25 cellular contexts compared by ENCODE assay signal in genomic region chr2:119728421-119728820, GRCh38. TPM values are rescaled to one million over a fixed set of nuclear protein-coding genes. Genes with fewer than 3 reads are reported as not detected.
A peak's percentile ranks its signal among the peaks of the same experiment; 100 is the strongest.
DNase-seq lines count a peak whose midpoint lies in the region; ATAC-seq, FAIRE-seq and TF ChIP-seq lines count a peak whose summit lies in the region.
"Had no signal": no experiment of that assay in that cellular context is flagged by ENCODE, and none has a peak within 500 bp of the region (broad histone marks: within the 10 kb centered on the region; RNA-seq: fewer than 3 reads in every experiment).

No MANE protein-coding gene starts in this region.

- no peak overlapping the region for H3K4me3 ChIP-seq in HepG2 (replicated peaks in 1 of 3; ENCODE audit: insufficient read depth in 1 of 3, low read depth in 2 of 3, low read length in 3 of 3)
- no peak overlapping the region for H3K4me3 ChIP-seq in right lobe of liver
- no peak overlapping the region for H3K4me3 ChIP-seq in left lung
- H3K4me3 ChIP-seq in upper lobe of right lung = no peak overlapping the region
- H3K4me3 ChIP-seq: A549; BLaER1 treated with 17β-estradiol and CSF1 and Interleukin-3, amounts not matched to agents 10 nM and 100 nM; HAP-1 had no signal

- TF ChIP-seq CTCF in HepG2 (CRISPR knock-in tag; IDR thresholded peaks at IDR 0.05) (no peak), right lobe of liver (IDR thresholded peaks at IDR 0.05) (no peak), left lung (IDR thresholded peaks at IDR 0.05) (no peak), upper lobe of right lung (IDR thresholded peaks at IDR 0.05) (no peak)

- H3K36me3 ChIP-seq in HepG2 (replicated peaks in 1 of 2; ENCODE audit: control insufficient read depth in 1 of 2, insufficient read depth in 2 of 2, low read length in 2 of 2) (no peaks in the 10 kb centered on the region), right lobe of liver (no peaks in the 10 kb centered on the region), left lung (no peaks in the 10 kb centered on the region), upper lobe of right lung (no peaks in the 10 kb centered on the region)
- H3K36me3 ChIP-seq: BE2C; BLaER1 treated with 17β-estradiol and CSF1 and Interleukin-3, amounts not matched to agents 10 nM and 100 nM; HAP-1 had no signal

- CTCF ChIA-PET in HepG2 (lab: Yijun Ruan, JAX; ENCODE audit: low intra/inter-chr PET ratio, low total read pairs) = no interaction called here

- in situ Hi-C loops in HepG2 (cut with HindIII; ENCODE audit: extremely low pct_ligation_motif_present, low pct_unique_long_range_greater_than_20kb) = no loop called here

- no peak for DNase-seq in HepG2 (ENCODE audit: low spot score)
- no peak for DNase-seq in right lobe of liver
- DNase-seq in left lung = no peak
- peak; percentile 79 for DNase-seq in renal cortical epithelial cell (ENCODE audit: low read depth)
- no peak for DNase-seq in upper lobe of right lung
- DNase-seq in stimulated activated naive CD4-positive, alpha-beta T cell (lab: John Stamatoyannopoulos, UW) = no peak
- DNase-seq in stimulated activated naive CD4-positive, alpha-beta T cell treated with Interleukin-2 at 50 U/mL for 16 hours (lab: John Stamatoyannopoulos, UW) = no peak
- DNase-seq in HUDEP-2 (lab: John Stamatoyannopoulos, UW; ENCODE audit: unreplicated experiment in 76 of 76) = no peak
- DNase-seq: ACHN; AML-193; BE2C; CD4-positive, alpha-beta T cell; CD8-positive, alpha-beta memory T cell; DMS 273 treated with DMSO at 0.1 percent for 48 hours; DMS79 treated with DMSO at 0.1 percent for 48 hours; GF-D8; GOT3; HFFc6 had no signal

- FAIRE-seq in HepG2 (lab: Jason Lieb, UNC) = no peak
- FAIRE-seq: A549, D721Med, GM12891, H54 had no signal

- POLR2A ChIA-PET in HepG2 (lab: Yijun Ruan, JAX) = no interaction called here

- no peak overlapping the region for H2AFZ ChIP-seq in HepG2 (ENCODE audit: low read length)

- no peak for TF ChIP-seq POLR2A in HepG2 (IDR thresholded peaks at IDR 0.05; ENCODE audit: insufficient read depth in 1 of 2, low read depth in 2 of 2, low read length in 2 of 2)
- no peak for TF ChIP-seq POLR2A in right lobe of liver (IDR thresholded peaks at IDR 0.05)

- no peak for TF ChIP-seq EP300 in HepG2 (IDR thresholded peaks at IDR 0.05; ENCODE audit: low read depth in 2 of 2, low read length in 2 of 2)
- TF ChIP-seq EP300 in HepG2 (CRISPR knock-in tag; IDR thresholded peaks at IDR 0.05; ENCODE audit: borderline replicate concordance) = no peak

- no peak overlapping the region for H3K27ac ChIP-seq in HepG2 (ENCODE audit: extremely low read length, insufficient read depth, low read length)
- no peak overlapping the region for H3K27ac ChIP-seq in right lobe of liver
- H3K27ac ChIP-seq in left lung = no peak overlapping the region
- H3K27ac ChIP-seq in upper lobe of right lung = no peak overlapping the region
- H3K27ac ChIP-seq: 22Rv1; A549; BLaER1 treated with 17β-estradiol and CSF1 and Interleukin-3, amounts not matched to agents 10 nM and 100 nM had no signal

- peaks cover 41% of the 10 kb centered on the region for H3K4me1 ChIP-seq in HepG2 (ENCODE audit: insufficient read depth, low read length)
- peaks cover 0 to 12% (median 5%) of the 10 kb centered on the region in 4 donors for H3K4me1 ChIP-seq in right lobe of liver
- H3K4me1 ChIP-seq in left lung = no peaks in the 10 kb centered on the region
- H3K4me1 ChIP-seq in upper lobe of right lung = no peaks in the 10 kb centered on the region
- H3K4me1 ChIP-seq: A549, BE2C, HAP-1 had no signal

- intact Hi-C loops in HepG2 (cut with micrococcal nuclease; ENCODE audit: unreplicated experiment) (no loop called here), right lobe of liver (cut with DNase I) (no loop called here), left lung (cut with DNase I) (no loop called here), upper lobe of right lung (cut with DNase I) (no loop called here)

- no peak for ATAC-seq in HepG2
- no peak for ATAC-seq in right lobe of liver
- peak; percentile 55 for ATAC-seq in left lung
- ATAC-seq in upper lobe of right lung = peak; percentile 37
- ATAC-seq: A549 had no signal

- no peaks in the 10 kb centered on the region for H3K9me3 ChIP-seq in HepG2 (ENCODE audit: low read length)
- no peaks in the 10 kb centered on the region for H3K9me3 ChIP-seq in right lobe of liver
- no peaks in the 10 kb centered on the region for H3K9me3 ChIP-seq in left lung
- no peaks in the 10 kb centered on the region for H3K9me3 ChIP-seq in upper lobe of right lung
- H3K9me3 ChIP-seq: A549; BE2C; BLaER1 treated with 17β-estradiol and CSF1 and Interleukin-3, amounts not matched to agents 10 nM and 100 nM; HAP-1 had no signal

- no peaks in the 10 kb centered on the region for H4K20me1 ChIP-seq in HepG2 (ENCODE audit: insufficient read depth, low read length)
- H4K20me1 ChIP-seq: BLaER1 treated with 17β-estradiol and CSF1 and Interleukin-3, amounts not matched to agents 10 nM and 100 nM had no signal

- no peak for TF ChIP-seq RAD21 in HepG2 (CRISPR knock-in tag; IDR thresholded peaks at IDR 0.05)

- no TSS peak for BruUV-seq in HepG2 (replicated peaks; lab: Mats Ljungman, UMichigan)

- H3K27me3 ChIP-seq in HepG2 (ENCODE audit: control insufficient read depth in 1 of 2, insufficient read depth in 2 of 2, low read length in 2 of 2) (peaks cover 0 to 17% of the 10 kb centered on the region in 2 experiments; a peak in 2 of 5 replicates), right lobe of liver (no peaks in the 10 kb centered on the region), left lung (no peaks in the 10 kb centered on the region), upper lobe of right lung (no peaks in the 10 kb centered on the region)
- H3K27me3 ChIP-seq: BE2C had no signal

- H3K79me2 ChIP-seq in HepG2 (ENCODE audit: insufficient read depth, low read length) = no peaks in the 10 kb centered on the region

- H3K9ac ChIP-seq in HepG2 (ENCODE audit: insufficient read depth, low read depth, low read length) = no peak overlapping the region
- H3K9ac ChIP-seq: BLaER1 treated with 17β-estradiol and CSF1 and Interleukin-3, amounts not matched to agents 10 nM and 100 nM had no signal

- H3K4me2 ChIP-seq in HepG2 (ENCODE audit: low read depth, low read length) = no peak overlapping the region
- H3K4me2 ChIP-seq: A549; BLaER1 treated with 17β-estradiol and CSF1 and Interleukin-3, amounts not matched to agents 10 nM and 100 nM had no signal

RNA-seq across cellular contexts. Expression of gene PTPN4, which starts 31.3 kb away (rescaled TPM):
- total RNA-seq in HepG2 (2016; rRNA removed; fragmentation: Illumina TruSeq; extraction: Trizol) (34.6 and 40.4 TPM in 2 replicates), right lobe of liver (10 to 100 TPM in 5 of 6 experiments, 1 to 10 TPM in 1; 8.5 to 19.9 (median 14.8) TPM), left lung (10 to 100 TPM; 40.1 to 48.4 TPM), renal cortical epithelial cell (18.6 and 38.9 TPM in 2 replicates), upper lobe of right lung (45.4 TPM)
- total RNA-seq in HepG2 (2016; cell fraction: cytosol; rRNA removed; fragmentation: Illumina TruSeq; extraction: Trizol; ENCODE audit: low read depth) = 42.5 and 43.6 TPM in 2 replicates
- 38.0 and 42.0 TPM in 2 replicates for total RNA-seq in HepG2 (2016; cell fraction: insoluble cytoplasmic fraction; rRNA removed; fragmentation: Illumina TruSeq; extraction: Trizol)
- 38.5 and 42.3 TPM in 2 replicates for total RNA-seq in HepG2 (2016; cell fraction: membrane; rRNA removed; fragmentation: Illumina TruSeq; extraction: Trizol)
- total RNA-seq in HepG2 (2016; cell fraction: nucleus; rRNA removed; fragmentation: Illumina TruSeq; extraction: Trizol) = 46.5 and 59.3 TPM in 2 replicates
- 20.3 and 21.7 TPM in 2 replicates for polyA plus RNA-seq in HepG2 (2011; rRNA removed)
- polyA plus RNA-seq in HepG2 (2011; cell fraction: cytosol; rRNA removed) = 5.8 and 7.6 TPM in 2 replicates
- 21.9 and 22.6 TPM in 2 replicates for polyA plus RNA-seq in HepG2 (2011; cell fraction: nucleus; rRNA removed)
- 8.1 and 8.3 TPM in 2 replicates for polyA plus RNA-seq in HepG2 (2012)
- polyA plus RNA-seq in HepG2 (2016; cell fraction: cytosol; fragmentation: Illumina TruSeq; extraction: Trizol; ENCODE audit: low read depth) = 3.4 and 4.0 TPM in 2 replicates
- 16.3 and 19.3 TPM in 2 replicates for polyA plus RNA-seq in HepG2 (2016; cell fraction: insoluble cytoplasmic fraction; fragmentation: Illumina TruSeq; extraction: Trizol; ENCODE audit: low read depth)
- 5.1 and 9.5 TPM in 2 replicates for polyA plus RNA-seq in HepG2 (2016; cell fraction: membrane; fragmentation: Illumina TruSeq; extraction: Trizol; ENCODE audit: low read depth)
- polyA plus RNA-seq in HepG2 (2016; cell fraction: nucleus; fragmentation: Illumina TruSeq; extraction: Trizol; ENCODE audit: insufficient read depth, low read depth) = 17.2 and 24.4 TPM in 2 replicates
- polyA minus RNA-seq in HepG2 (2011; rRNA and poly(A)+ RNA removed; ENCODE audit: low replicate concordance) = 60.8 and 71.6 TPM in 2 replicates
- polyA minus RNA-seq in HepG2 (2011; cell fraction: cytosol; rRNA and poly(A)+ RNA removed) = 27.8 and 28.0 TPM in 2 replicates
- 139 and 141 TPM in 2 replicates for polyA minus RNA-seq in HepG2 (2011; cell fraction: nucleus; rRNA and poly(A)+ RNA removed)

RNA-seq across cellular contexts. Expression of gene TMEM177, which starts 49.4 kb away (rescaled TPM):
- 44.7 and 47.9 TPM in 2 replicates for total RNA-seq in HepG2 (2016; rRNA removed; fragmentation: Illumina TruSeq; extraction: Trizol)
- total RNA-seq in HepG2 (2016; cell fraction: cytosol; rRNA removed; fragmentation: Illumina TruSeq; extraction: Trizol; ENCODE audit: low read depth) = 15.4 and 16.3 TPM in 2 replicates
- total RNA-seq in HepG2 (2016; cell fraction: insoluble cytoplasmic fraction; rRNA removed; fragmentation: Illumina TruSeq; extraction: Trizol) = 47.5 and 49.2 TPM in 2 replicates
- 27.3 and 32.1 TPM in 2 replicates for total RNA-seq in HepG2 (2016; cell fraction: membrane; rRNA removed; fragmentation: Illumina TruSeq; extraction: Trizol)
- total RNA-seq in HepG2 (2016; cell fraction: nucleus; rRNA removed; fragmentation: Illumina TruSeq; extraction: Trizol) = 26.1 and 27.7 TPM in 2 replicates
- 34.7 and 46.6 TPM in 2 replicates for polyA plus RNA-seq in HepG2 (2011; rRNA removed)
- polyA plus RNA-seq in HepG2 (2011; cell fraction: cytosol; rRNA removed) = 34.2 and 43.3 TPM in 2 replicates
- polyA plus RNA-seq in HepG2 (2011; cell fraction: nucleus; rRNA removed) = 46.4 and 51.6 TPM in 2 replicates
- polyA plus RNA-seq in HepG2 (2012) = 20.5 and 32.1 TPM in 2 replicates
- 12.8 and 13.4 TPM in 2 replicates for polyA plus RNA-seq in HepG2 (2016; cell fraction: cytosol; fragmentation: Illumina TruSeq; extraction: Trizol; ENCODE audit: low read depth)
- polyA plus RNA-seq in HepG2 (2016; cell fraction: insoluble cytoplasmic fraction; fragmentation: Illumina TruSeq; extraction: Trizol; ENCODE audit: low read depth) = 62.8 and 62.9 TPM in 2 replicates
- polyA plus RNA-seq in HepG2 (2016; cell fraction: membrane; fragmentation: Illumina TruSeq; extraction: Trizol; ENCODE audit: low read depth) = 19.9 and 21.6 TPM in 2 replicates
- polyA plus RNA-seq in HepG2 (2016; cell fraction: nucleus; fragmentation: Illumina TruSeq; extraction: Trizol; ENCODE audit: insufficient read depth, low read depth) = 41.1 and 43.7 TPM in 2 replicates
- polyA minus RNA-seq in HepG2 (2011; rRNA and poly(A)+ RNA removed; ENCODE audit: low replicate concordance) = 22.7 and 58.5 TPM in 2 replicates
- polyA minus RNA-seq in HepG2 (2011; cell fraction: cytosol; rRNA and poly(A)+ RNA removed) = 13.8 and 15.2 TPM in 2 replicates
- polyA minus RNA-seq in HepG2 (2011; cell fraction: nucleus; rRNA and poly(A)+ RNA removed) = 49.2 and 53.5 TPM in 2 replicates
- 10 to 100 TPM; 12.9 to 27.0 (median 17.9) TPM for total RNA-seq in right lobe of liver
- total RNA-seq in left lung = 1 to 10 TPM; 7.5 to 9.7 TPM
- 9.6 and 13.0 TPM in 2 replicates for total RNA-seq in renal cortical epithelial cell
- 5.9 TPM for total RNA-seq in upper lobe of right lung

Comparison
In these comparisons a context has a peak if more than half of its experiments do, and no peak if none do; other contexts are left out.
1. ATAC-seq: peak in left lung (single experiment) and upper lobe of right lung (single experiment); none in HepG2 (single experiment) and right lobe of liver (0 of 4).